Comparison of ENCODE assay signal across 1 cellular context in the genomic region with DNA sequence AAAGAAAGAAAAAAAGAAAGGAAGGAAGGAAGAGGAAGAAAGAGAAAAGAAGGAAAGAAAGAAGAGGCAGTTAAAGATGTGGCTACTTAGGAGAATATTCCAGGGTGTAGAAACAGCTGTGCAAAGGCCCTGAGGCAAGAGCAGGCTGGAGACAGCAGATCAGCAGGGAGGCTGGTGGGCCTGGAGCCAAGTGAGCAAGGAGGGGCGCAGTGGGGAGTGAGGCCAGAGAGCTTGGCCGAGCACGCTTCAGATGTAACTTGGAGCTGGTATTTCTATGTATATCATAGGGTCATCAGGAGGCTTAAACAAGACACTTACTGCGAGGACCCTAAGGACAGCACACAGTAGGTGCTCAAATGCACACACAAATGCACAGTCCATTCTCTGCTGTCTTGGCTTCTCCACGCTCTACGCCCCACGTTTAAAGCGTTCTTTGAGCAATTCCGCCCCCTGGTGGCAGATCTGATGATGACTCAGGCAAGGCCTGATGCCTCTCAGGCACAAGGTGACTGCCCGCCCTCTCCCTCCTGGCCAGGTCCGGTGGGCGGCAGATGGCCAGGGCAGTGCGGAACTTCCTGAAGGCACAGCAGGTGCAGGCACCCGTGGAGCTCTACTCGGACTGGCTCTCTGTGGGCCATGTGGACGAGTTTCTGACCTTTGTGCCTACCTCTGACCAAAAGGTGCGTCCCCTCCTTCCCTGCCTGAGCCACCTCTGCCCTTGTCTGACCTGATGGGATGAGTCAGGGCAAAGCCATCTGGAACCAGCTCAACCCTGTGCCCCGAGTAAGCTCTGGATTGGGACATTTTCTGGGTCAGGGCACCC.
A peak's percentile ranks its signal among the peaks of the same experiment; 100 is the strongest.
TF ChIP-seq lines count a peak whose summit lies in the region.

No MANE protein-coding gene starts in this region.

TF ChIP-seq in GM12878, 131 proteins besides CTCF, POLR2A, EP300 and RAD21 (continued from another document):
- TF ChIP-seq IKZF2 (IDR thresholded peaks at IDR 0.05) (no peak), POLR2AphosphoS2 (IDR thresholded peaks at IDR 0.05; ENCODE audit: low read depth, low read length) (no peak), RB1 (IDR thresholded peaks at IDR 0.05; ENCODE audit: borderline replicate concordance) (no peak; the same call in 1 of the 2 replicates), STAT3 (IDR thresholded peaks at IDR 0.05; ENCODE audit: low read depth, low read length) (no peak), CBX5 (IDR thresholded peaks at IDR 0.05; ENCODE audit: low read depth) (no peak), SP1 (IDR thresholded peaks at IDR 0.05; ENCODE audit: low read depth, low read length) (no peak), TCF7 (IDR thresholded peaks at IDR 0.05; ENCODE audit: borderline replicate concordance) (no peak), CHD4 (IDR thresholded peaks at IDR 0.05) (no peak), HDAC6 (IDR thresholded peaks at IDR 0.05; ENCODE audit: unreplicated experiment) (no peak), EED (IDR thresholded peaks at IDR 0.05; ENCODE audit: low read depth) (no peak), TARDBP (IDR thresholded peaks at IDR 0.05; ENCODE audit: borderline replicate concordance) (no peak), DPF2 (IDR thresholded peaks at IDR 0.05) (peak; percentile 92), BHLHE40 (IDR thresholded peaks at IDR 0.05; ENCODE audit: borderline replicate concordance in 1 of 2, low read depth in 2 of 2, low read length in 1 of 2) (peak in 1 of 2 experiments; percentile 13; a peak in 1 of 4 replicates), HCFC1 (IDR thresholded peaks at IDR 0.05; ENCODE audit: low read length) (no peak), WRNIP1 (IDR thresholded peaks at IDR 0.05; ENCODE audit: borderline replicate concordance, low read depth, low read length) (no peak), YY1 (IDR thresholded peaks at IDR 0.05; ENCODE audit: low read depth, low read length) (peak; percentile 59), CREB1 (IDR thresholded peaks at IDR 0.05; ENCODE audit: low read depth) (no peak), ZNF207 (IDR thresholded peaks at IDR 0.05; ENCODE audit: borderline replicate concordance) (no peak), ZNF217 (IDR thresholded peaks at IDR 0.05) (no peak), SMC3 (IDR thresholded peaks at IDR 0.05; ENCODE audit: borderline replicate concordance, low read length) (peak; percentile 100), GATAD2B (conservative IDR thresholded peaks at IDR 0.05; ENCODE audit: low read depth) (0 out of 2 replicates have a peak, but pooled peaks have one; percentile 43), TAF1 (IDR thresholded peaks at IDR 0.05; ENCODE audit: borderline replicate concordance, low read depth, low read length) (no peak), NR2F1 (conservative IDR thresholded peaks at IDR 0.05) (no peak)
- TF ChIP-seq, protein P1, sequence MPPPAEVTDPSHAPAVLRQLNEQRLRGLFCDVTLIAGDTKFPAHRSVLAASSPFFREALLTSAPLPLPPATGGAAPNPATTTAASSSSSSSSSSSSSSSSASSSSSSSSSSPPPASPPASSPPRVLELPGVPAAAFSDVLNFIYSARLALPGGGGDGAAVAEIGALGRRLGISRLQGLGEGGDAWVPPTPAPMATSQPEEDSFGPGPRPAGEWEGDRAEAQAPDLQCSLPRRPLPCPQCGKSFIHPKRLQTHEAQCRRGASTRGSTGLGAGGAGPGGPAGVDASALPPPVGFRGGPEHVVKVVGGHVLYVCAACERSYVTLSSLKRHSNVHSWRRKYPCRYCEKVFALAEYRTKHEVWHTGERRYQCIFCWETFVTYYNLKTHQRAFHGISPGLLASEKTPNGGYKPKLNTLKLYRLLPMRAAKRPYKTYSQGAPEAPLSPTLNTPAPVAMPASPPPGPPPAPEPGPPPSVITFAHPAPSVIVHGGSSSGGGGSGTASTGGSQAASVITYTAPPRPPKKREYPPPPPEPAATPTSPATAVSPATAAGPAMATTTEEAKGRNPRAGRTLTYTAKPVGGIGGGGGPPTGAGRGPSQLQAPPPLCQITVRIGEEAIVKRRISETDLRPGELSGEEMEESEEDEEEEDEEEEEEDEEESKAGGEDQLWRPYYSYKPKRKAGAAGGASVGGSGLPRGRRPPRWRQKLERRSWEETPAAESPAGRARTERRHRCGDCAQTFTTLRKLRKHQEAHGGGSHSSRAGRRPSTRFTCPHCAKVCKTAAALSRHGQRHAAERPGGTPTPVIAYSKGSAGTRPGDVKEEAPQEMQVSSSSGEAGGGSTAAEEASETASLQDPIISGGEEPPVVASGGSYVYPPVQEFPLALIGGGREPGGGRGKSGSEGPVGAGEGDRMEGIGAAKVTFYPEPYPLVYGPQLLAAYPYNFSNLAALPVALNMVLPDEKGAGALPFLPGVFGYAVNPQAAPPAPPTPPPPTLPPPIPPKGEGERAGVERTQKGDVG (CRISPR knock-in tag; IDR thresholded peaks at IDR 0.05) = no peak
- TF ChIP-seq, protein P2, sequence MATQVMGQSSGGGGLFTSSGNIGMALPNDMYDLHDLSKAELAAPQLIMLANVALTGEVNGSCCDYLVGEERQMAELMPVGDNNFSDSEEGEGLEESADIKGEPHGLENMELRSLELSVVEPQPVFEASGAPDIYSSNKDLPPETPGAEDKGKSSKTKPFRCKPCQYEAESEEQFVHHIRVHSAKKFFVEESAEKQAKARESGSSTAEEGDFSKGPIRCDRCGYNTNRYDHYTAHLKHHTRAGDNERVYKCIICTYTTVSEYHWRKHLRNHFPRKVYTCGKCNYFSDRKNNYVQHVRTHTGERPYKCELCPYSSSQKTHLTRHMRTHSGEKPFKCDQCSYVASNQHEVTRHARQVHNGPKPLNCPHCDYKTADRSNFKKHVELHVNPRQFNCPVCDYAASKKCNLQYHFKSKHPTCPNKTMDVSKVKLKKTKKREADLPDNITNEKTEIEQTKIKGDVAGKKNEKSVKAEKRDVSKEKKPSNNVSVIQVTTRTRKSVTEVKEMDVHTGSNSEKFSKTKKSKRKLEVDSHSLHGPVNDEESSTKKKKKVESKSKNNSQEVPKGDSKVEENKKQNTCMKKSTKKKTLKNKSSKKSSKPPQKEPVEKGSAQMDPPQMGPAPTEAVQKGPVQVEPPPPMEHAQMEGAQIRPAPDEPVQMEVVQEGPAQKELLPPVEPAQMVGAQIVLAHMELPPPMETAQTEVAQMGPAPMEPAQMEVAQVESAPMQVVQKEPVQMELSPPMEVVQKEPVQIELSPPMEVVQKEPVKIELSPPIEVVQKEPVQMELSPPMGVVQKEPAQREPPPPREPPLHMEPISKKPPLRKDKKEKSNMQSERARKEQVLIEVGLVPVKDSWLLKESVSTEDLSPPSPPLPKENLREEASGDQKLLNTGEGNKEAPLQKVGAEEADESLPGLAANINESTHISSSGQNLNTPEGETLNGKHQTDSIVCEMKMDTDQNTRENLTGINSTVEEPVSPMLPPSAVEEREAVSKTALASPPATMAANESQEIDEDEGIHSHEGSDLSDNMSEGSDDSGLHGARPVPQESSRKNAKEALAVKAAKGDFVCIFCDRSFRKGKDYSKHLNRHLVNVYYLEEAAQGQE (IDR thresholded peaks at IDR 0.05; ENCODE audit: low read depth, low read length) = no peak
- TF ChIP-seq, protein P3, sequence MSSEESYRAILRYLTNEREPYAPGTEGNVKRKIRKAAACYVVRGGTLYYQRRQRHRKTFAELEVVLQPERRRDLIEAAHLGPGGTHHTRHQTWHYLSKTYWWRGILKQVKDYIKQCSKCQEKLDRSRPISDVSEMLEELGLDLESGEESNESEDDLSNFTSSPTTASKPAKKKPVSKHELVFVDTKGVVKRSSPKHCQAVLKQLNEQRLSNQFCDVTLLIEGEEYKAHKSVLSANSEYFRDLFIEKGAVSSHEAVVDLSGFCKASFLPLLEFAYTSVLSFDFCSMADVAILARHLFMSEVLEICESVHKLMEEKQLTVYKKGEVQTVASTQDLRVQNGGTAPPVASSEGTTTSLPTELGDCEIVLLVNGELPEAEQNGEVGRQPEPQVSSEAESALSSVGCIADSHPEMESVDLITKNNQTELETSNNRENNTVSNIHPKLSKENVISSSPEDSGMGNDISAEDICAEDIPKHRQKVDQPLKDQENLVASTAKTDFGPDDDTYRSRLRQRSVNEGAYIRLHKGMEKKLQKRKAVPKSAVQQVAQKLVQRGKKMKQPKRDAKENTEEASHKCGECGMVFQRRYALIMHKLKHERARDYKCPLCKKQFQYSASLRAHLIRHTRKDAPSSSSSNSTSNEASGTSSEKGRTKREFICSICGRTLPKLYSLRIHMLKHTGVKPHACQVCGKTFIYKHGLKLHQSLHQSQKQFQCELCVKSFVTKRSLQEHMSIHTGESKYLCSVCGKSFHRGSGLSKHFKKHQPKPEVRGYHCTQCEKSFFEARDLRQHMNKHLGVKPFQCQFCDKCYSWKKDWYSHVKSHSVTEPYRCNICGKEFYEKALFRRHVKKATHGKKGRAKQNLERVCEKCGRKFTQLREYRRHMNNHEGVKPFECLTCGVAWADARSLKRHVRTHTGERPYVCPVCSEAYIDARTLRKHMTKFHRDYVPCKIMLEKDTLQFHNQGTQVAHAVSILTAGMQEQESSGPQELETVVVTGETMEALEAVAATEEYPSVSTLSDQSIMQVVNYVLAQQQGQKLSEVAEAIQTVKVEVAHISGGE (CRISPR knock-in tag; IDR thresholded peaks at IDR 0.05) = no peak
- TF ChIP-seq, protein P4, sequence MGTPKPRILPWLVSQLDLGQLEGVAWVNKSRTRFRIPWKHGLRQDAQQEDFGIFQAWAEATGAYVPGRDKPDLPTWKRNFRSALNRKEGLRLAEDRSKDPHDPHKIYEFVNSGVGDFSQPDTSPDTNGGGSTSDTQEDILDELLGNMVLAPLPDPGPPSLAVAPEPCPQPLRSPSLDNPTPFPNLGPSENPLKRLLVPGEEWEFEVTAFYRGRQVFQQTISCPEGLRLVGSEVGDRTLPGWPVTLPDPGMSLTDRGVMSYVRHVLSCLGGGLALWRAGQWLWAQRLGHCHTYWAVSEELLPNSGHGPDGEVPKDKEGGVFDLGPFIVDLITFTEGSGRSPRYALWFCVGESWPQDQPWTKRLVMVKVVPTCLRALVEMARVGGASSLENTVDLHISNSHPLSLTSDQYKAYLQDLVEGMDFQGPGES (IDR thresholded peaks at IDR 0.05) = no peak
- TF ChIP-seq, protein P5, sequence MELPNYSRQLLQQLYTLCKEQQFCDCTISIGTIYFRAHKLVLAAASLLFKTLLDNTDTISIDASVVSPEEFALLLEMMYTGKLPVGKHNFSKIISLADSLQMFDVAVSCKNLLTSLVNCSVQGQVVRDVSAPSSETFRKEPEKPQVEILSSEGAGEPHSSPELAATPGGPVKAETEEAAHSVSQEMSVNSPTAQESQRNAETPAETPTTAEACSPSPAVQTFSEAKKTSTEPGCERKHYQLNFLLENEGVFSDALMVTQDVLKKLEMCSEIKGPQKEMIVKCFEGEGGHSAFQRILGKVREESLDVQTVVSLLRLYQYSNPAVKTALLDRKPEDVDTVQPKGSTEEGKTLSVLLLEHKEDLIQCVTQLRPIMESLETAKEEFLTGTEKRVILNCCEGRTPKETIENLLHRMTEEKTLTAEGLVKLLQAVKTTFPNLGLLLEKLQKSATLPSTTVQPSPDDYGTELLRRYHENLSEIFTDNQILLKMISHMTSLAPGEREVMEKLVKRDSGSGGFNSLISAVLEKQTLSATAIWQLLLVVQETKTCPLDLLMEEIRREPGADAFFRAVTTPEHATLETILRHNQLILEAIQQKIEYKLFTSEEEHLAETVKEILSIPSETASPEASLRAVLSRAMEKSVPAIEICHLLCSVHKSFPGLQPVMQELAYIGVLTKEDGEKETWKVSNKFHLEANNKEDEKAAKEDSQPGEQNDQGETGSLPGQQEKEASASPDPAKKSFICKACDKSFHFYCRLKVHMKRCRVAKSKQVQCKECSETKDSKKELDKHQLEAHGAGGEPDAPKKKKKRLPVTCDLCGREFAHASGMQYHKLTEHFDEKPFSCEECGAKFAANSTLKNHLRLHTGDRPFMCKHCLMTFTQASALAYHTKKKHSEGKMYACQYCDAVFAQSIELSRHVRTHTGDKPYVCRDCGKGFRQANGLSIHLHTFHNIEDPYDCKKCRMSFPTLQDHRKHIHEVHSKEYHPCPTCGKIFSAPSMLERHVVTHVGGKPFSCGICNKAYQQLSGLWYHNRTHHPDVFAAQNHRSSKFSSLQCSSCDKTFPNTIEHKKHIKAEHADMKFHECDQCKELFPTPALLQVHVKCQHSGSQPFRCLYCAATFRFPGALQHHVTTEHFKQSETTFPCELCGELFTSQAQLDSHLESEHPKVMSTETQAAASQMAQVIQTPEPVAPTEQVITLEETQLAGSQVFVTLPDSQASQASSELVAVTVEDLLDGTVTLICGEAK (IDR thresholded peaks at IDR 0.05; ENCODE audit: borderline replicate concordance) = no peak
- TF ChIP-seq, protein P6, sequence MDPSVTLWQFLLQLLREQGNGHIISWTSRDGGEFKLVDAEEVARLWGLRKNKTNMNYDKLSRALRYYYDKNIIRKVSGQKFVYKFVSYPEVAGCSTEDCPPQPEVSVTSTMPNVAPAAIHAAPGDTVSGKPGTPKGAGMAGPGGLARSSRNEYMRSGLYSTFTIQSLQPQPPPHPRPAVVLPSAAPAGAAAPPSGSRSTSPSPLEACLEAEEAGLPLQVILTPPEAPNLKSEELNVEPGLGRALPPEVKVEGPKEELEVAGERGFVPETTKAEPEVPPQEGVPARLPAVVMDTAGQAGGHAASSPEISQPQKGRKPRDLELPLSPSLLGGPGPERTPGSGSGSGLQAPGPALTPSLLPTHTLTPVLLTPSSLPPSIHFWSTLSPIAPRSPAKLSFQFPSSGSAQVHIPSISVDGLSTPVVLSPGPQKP (IDR thresholded peaks at IDR 0.05; ENCODE audit: low read depth, low read length) = no peak
- TF ChIP-seq, protein P7, sequence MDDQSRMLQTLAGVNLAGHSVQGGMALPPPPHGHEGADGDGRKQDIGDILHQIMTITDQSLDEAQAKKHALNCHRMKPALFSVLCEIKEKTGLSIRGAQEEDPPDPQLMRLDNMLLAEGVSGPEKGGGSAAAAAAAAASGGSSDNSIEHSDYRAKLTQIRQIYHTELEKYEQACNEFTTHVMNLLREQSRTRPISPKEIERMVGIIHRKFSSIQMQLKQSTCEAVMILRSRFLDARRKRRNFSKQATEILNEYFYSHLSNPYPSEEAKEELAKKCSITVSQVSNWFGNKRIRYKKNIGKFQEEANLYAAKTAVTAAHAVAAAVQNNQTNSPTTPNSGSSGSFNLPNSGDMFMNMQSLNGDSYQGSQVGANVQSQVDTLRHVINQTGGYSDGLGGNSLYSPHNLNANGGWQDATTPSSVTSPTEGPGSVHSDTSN (IDR thresholded peaks at IDR 0.05; ENCODE audit: insufficient replicate concordance, low read depth, low read length) = no peak
- TF ChIP-seq, protein P8, sequence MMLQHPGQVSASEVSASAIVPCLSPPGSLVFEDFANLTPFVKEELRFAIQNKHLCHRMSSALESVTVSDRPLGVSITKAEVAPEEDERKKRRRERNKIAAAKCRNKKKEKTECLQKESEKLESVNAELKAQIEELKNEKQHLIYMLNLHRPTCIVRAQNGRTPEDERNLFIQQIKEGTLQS (IDR thresholded peaks at IDR 0.05; ENCODE audit: borderline replicate concordance, extremely low read depth, low read depth, low read length) = no peak
